Comparison of ENCODE assay signal across 20 cellular contexts in genomic region chr22:17034532-17034931, GRCh38. TPM values are rescaled to one million over a fixed set of nuclear protein-coding genes. Genes with fewer than 3 reads are reported as not detected.
"Had no signal": no experiment of that assay in that cellular context is flagged by ENCODE, and none has a peak within 500 bp of the region (broad histone marks: within the 10 kb centered on the region; RNA-seq: fewer than 3 reads in every experiment).

No MANE protein-coding gene starts in this region.

RNA-seq across cellular contexts. Expression of gene GAB4, which starts 26.5 kb away (rescaled TPM):
- total RNA-seq: activated CD4-positive, alpha-beta memory T cell treated with anti-CD3 and anti-CD28 coated beads for 36 hours; activated CD4-positive, alpha-beta T cell treated with anti-CD3 and anti-CD28 coated beads, Interleukin-2, amount 10 ng/mL, durations not matched to agents 24 days and 14 days; activated CD8-positive, alpha-beta memory T cell treated with anti-CD3 and anti-CD28 coated beads for 36 hours; activated CD8-positive, alpha-beta T cell treated with anti-CD3 and anti-CD28 coated beads for 36 hours; activated naive CD4-positive, alpha-beta T cell treated with anti-CD3 and anti-CD28 coated beads for 36 hours; activated naive CD4-positive, alpha-beta T cell treated with anti-CD3 and anti-CD28 coated beads, Interleukin-2, amount 50 U/mL, for 72 hours; activated T-cell treated with anti-CD3 and anti-CD28 coated beads, Interleukin-2, amount 50 U/mL, for 4 hours; activated T-cell treated with anti-CD3 and anti-CD28 coated beads, Interleukin-2, amount 50 U/mL, for 72 hours; activated T-helper 1 cell treated with anti-CD3 and anti-CD28 coated beads, Interleukin-12 subunit alpha, Interleukin-12 subunit beta, Interleukin-2, Interleukin-4 antibody, amounts not matched to agents 30 ng/mL and 10 ng/mL and 1 ng/mL, durations not matched to agents 14 hours and 24 hours and 36 hours; activated T-helper 17 cell treated with anti-CD3 and anti-CD28 coated beads, Interleukin-2, amount 50 U/mL, for 72 hours; adrenal gland; aorta; astrocyte; body of pancreas; breast epithelium; cardiac septum; cerebellum; T-helper 1 cell treated with Interleukin-12 subunit alpha and Interleukin-12 subunit beta and Interleukin-4 antibody, amounts not matched to agents 30 ng/mL and 1 ng/mL, for 36 hours; T-helper 17 cell; T-helper 2 cell treated with Interferon-gamma antibody and Interleukin-4, amounts not matched to agents 100 ng/mL and 5 ng/mL, for 36 hours had no signal
- polyA plus RNA-seq: aorta had no signal
